Comparison of ENCODE assay signal across 32 cellular contexts in genomic region chr2:182744490-182744889, GRCh38.
"Had no signal": no experiment of that assay in that cellular context is flagged by ENCODE, and none has a peak within 500 bp of the region (broad histone marks: within the 10 kb centered on the region; RNA-seq: fewer than 3 reads in every experiment).

No MANE protein-coding gene starts in this region.

- H3K27ac ChIP-seq: body of pancreas, esophagus muscularis mucosa, foreskin keratinocyte, heart left ventricle, lower lobe of right lung, neural progenitor cell, parathyroid adenoma, psoas muscle, sigmoid colon, upper lobe of left lung, vagina had no signal

- H3K9ac ChIP-seq: neural progenitor cell, parathyroid adenoma had no signal

- H2AFZ ChIP-seq: neural progenitor cell, parathyroid adenoma had no signal

- H3K4me3 ChIP-seq: body of pancreas, esophagus muscularis mucosa, heart left ventricle, lower lobe of right lung, neural progenitor cell, psoas muscle, sigmoid colon, smooth muscle cell, upper lobe of left lung, vagina had no signal

- H3K4me2 ChIP-seq: neural progenitor cell, smooth muscle cell had no signal

- DNase-seq: activated CD4-positive, alpha-beta T cell treated with anti-CD3 and anti-CD28 coated beads for 1 hour; activated CD4-positive, alpha-beta T cell treated with anti-CD3 and anti-CD28 coated beads, Interleukin-2, amount 10 ng/mL, durations not matched to agents 7 days and 5 days; activated CD8-positive, alpha-beta T cell treated with anti-CD3 and anti-CD28 coated beads for 36 hours; activated T-cell treated with anti-CD3 and anti-CD28 coated beads, Interleukin-2, amount 50 U/mL, for 48 hours; anterior cingulate cortex; body of pancreas; cortex of kidney; foreskin keratinocyte; heart left ventricle; hypothalamus; immature natural killer cell; lower lobe of right lung; mesendoderm; natural killer cell; occipital lobe; psoas muscle; sigmoid colon; stimulated activated CD4-positive, alpha-beta T cell treated with anti-CD3 and anti-CD28 coated beads, Interleukin-1b, Interleukin-23, amount 100 ng/mL, for 48 hours; stimulated activated CD4-positive, alpha-beta T cell treated with anti-CD3 and anti-CD28 coated beads, Interleukin-4, amount 100 ng/mL, for 4 hours; stimulated activated CD8-positive, alpha-beta memory T cell treated with anti-CD3 and anti-CD28 coated beads, Interleukin-4, amount 100 ng/mL, for 48 hours; stimulated activated naive CD8-positive, alpha-beta T cell treated with anti-CD3 and anti-CD28 coated beads, Interleukin-15, amount 100 ng/mL, for 72 hours; substantia nigra; T-helper 2 cell; upper lobe of left lung had no signal

- H3K9me3 ChIP-seq: body of pancreas, esophagus muscularis mucosa, lower lobe of right lung, psoas muscle, sigmoid colon, upper lobe of left lung, vagina had no signal

- H3K27me3 ChIP-seq: body of pancreas, esophagus muscularis mucosa, foreskin keratinocyte, heart left ventricle, neural progenitor cell, sigmoid colon, upper lobe of left lung, vagina had no signal

- H3K4me1 ChIP-seq: body of pancreas, esophagus muscularis mucosa, foreskin keratinocyte, heart left ventricle, lower lobe of right lung, neural progenitor cell, parathyroid adenoma, psoas muscle, sigmoid colon, upper lobe of left lung, vagina had no signal

- ATAC-seq: activated CD8-positive, alpha-beta T cell treated with anti-CD3 and anti-CD28 coated beads for 36 hours; activated naive CD4-positive, alpha-beta T cell treated with anti-CD3 and anti-CD28 coated beads, Interleukin-2, amount 50 U/mL, for 72 hours; body of pancreas; foreskin keratinocyte; lower lobe of right lung; natural killer cell; psoas muscle; stimulated activated memory B cell treated with anti-CD40 and anti-IgM and Interleukin-4, amounts not matched to agents 10 μg/mL and 1 μg/mL and 100 μg/mL, for 72 hours; stimulated activated naive CD8-positive, alpha-beta T cell treated with anti-CD3 and anti-CD28 coated beads, Interleukin-15, amount 100 ng/mL, for 72 hours; WTC11 had no signal
